In the genomic region with DNA sequence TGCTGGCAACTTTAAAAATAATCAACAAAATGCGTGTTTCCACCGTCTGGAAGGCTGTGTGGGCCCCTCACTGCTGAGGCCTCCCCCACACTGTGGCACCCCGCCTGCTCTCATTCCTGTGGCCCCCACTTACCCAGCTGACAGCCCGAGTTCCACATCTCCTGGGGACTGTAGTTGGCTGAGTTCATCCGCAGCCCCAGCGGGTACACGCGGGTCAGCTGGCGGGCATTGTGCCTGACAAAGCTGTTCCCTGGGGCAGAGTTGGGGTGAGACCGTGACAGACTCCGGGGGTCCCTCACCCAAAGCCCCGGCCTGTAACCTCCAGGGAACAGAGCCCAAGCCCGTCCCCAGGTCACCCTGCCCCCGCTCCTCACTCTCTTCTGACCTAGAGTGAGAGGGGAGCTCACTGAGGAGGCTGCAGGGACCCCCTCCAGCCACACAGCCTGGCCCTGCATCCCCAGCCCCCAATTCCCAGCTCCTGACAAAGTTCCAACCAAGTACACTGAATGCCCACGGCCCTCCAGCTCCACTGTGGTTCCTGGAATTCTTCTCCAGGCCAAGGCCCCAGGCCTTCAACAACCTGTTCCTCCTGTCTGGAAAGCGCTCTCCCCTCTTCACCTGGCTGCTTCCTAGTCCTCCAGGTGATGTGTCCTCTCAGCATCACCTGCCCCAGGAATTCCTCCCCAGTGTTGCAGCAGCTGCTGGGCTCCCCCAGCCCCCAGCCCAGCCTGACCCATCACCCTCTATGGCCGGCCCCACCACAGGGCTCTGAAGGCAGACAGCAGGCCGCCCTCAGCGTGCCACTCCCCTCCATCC, we compare ENCODE assay signal across 18 cellular contexts. TPM values are rescaled to one million over a fixed set of nuclear protein-coding genes. Genes with fewer than 3 reads are reported as not detected.
A peak's percentile ranks its signal among the peaks of the same experiment; 100 is the strongest.
DNase-seq lines count a peak whose midpoint lies in the region; ATAC-seq and TF ChIP-seq lines count a peak whose summit lies in the region.
"Had no signal": no experiment of that assay in that cellular context is flagged by ENCODE, and none has a peak within 500 bp of the region (broad histone marks: within the 10 kb centered on the region; RNA-seq: fewer than 3 reads in every experiment).

No MANE protein-coding gene starts in this region.

- DNase-seq in SK-N-SH (peak; percentile 43), T-helper 17 cell (no peak), gastrocnemius medialis (no peak), esophagus muscularis mucosa (ENCODE audit: extremely low spot score) (no peak)
- DNase-seq in effector memory CD8-positive, alpha-beta T cell: no peak
- DNase-seq: 8988T, DMS79, IMR-90, NCI-H1417, NCI-H2029, NCI-H2171 treated with DMSO at 0.1 percent for 48 hours, NCI-H510A, NCI-H82, SIG-M5 had no signal

- POLR2A ChIA-PET in SK-N-SH (lab: Yijun Ruan, JAX): no interaction called here

- peaks cover 7% of the 10 kb centered on the region for H3K27me3 Mint-ChIP-seq in T-helper 17 cell
- peaks cover 0 to 9% of the 10 kb centered on the region in 2 donors for H3K27me3 Mint-ChIP-seq in effector memory CD8-positive, alpha-beta T cell

- H3K27ac Mint-ChIP-seq in T-helper 17 cell: peak overlapping the region; percentile 8
- H3K27ac Mint-ChIP-seq in effector memory CD8-positive, alpha-beta T cell: no peak overlapping the region

- no peak for TF ChIP-seq CTCF in SK-N-SH (IDR thresholded peaks at IDR 0.05)
- no peak for TF ChIP-seq CTCF in gastrocnemius medialis (IDR thresholded peaks at IDR 0.05 in 4 of 5, conservative IDR thresholded peaks at IDR 0.05 in 1 of 5)
- TF ChIP-seq CTCF in esophagus muscularis mucosa (IDR thresholded peaks at IDR 0.05): no peak

- H3K9me2 ChIP-seq in SK-N-SH: no peaks in the 10 kb centered on the region

- H3K9ac ChIP-seq in SK-N-SH: no peak overlapping the region

- intact Hi-C loops in gastrocnemius medialis (cut with DNase I; ENCODE audit: low total_unique reads) (no loop called here), esophagus muscularis mucosa (cut with DNase I) (no loop called here)

- TF ChIP-seq POLR2A in gastrocnemius medialis (IDR thresholded peaks at IDR 0.05) (no peak), esophagus muscularis mucosa (IDR thresholded peaks at IDR 0.05; ENCODE audit: low read depth) (no peak)

- H3K36me3 ChIP-seq in SK-N-SH (replicated peaks in 1 of 2; ENCODE audit: control insufficient read depth in 1 of 2, insufficient read depth in 2 of 2, low read length in 1 of 2): peaks cover 5 to 23% of the 10 kb centered on the region in 2 experiments
- H3K36me3 ChIP-seq in gastrocnemius medialis: peaks cover 0 to 15% of the 10 kb centered on the region in 2 donors
- peaks cover 0 to 75% (median 69%) of the 10 kb centered on the region in 4 donors for H3K36me3 ChIP-seq in esophagus muscularis mucosa

- 94% methylated on average over 16 of the region's 19 CpGs for WGBS in SK-N-SH (ENCODE audit: low lambda C conversion rate)
- 92% methylated on average over 13 of the region's 19 CpGs for WGBS in esophagus muscularis mucosa

- H3K27me3 ChIP-seq in SK-N-SH (ENCODE audit: insufficient read depth): no peaks in the 10 kb centered on the region
- no peaks in the 10 kb centered on the region for H3K27me3 ChIP-seq in layer of hippocampus (ENCODE audit: control insufficient read depth, insufficient read depth, low read length)
- H3K27me3 ChIP-seq in gastrocnemius medialis: no peaks in the 10 kb centered on the region
- H3K27me3 ChIP-seq in esophagus muscularis mucosa: no peaks in the 10 kb centered on the region

- H3K4me2 ChIP-seq in SK-N-SH: no peak overlapping the region

- H4K20me1 ChIP-seq in SK-N-SH (ENCODE audit: insufficient read depth): no peaks in the 10 kb centered on the region

- H3F3A ChIP-seq in SK-N-SH (replicated peaks; ENCODE audit: insufficient read depth): peaks cover 5% of the 10 kb centered on the region

- in situ Hi-C loops in gastrocnemius medialis (cut with MboI; ENCODE audit: low sequenced_read_pairs in 4 of 4): loop anchor here in 1 of 4 donors (25.0 kb wide), 1 partner anchor 202 kb away; a partner anchor contains a TSS

- no peak for TF ChIP-seq RAD21 in SK-N-SH (IDR thresholded peaks at IDR 0.05; ENCODE audit: low read length)

- H3K4me1 ChIP-seq in SK-N-SH (ENCODE audit: control insufficient read depth in 1 of 2, insufficient read depth in 2 of 2, low read depth in 1 of 2, low read length in 1 of 2) (peaks cover 0 to 21% of the 10 kb centered on the region in 2 experiments; a peak in 1 of 4 replicates), gastrocnemius medialis (peaks cover 35 to 38% of the 10 kb centered on the region in 2 donors), esophagus muscularis mucosa (peaks cover 29 to 34% (median 32%) of the 10 kb centered on the region in 4 donors)

- no peak for ATAC-seq in SK-N-SH treated with all-trans-retinoic acid at 6 μM for 48 hours
- ATAC-seq in T-helper 17 cell: no peak
- no peak for ATAC-seq in gastrocnemius medialis
- no peak for ATAC-seq in effector memory CD8-positive, alpha-beta T cell (replicated peaks)
- no peak for ATAC-seq in HG03025 (IDR thresholded peaks at IDR 0.05; ENCODE audit: low FRiP score, unreplicated experiment)

- H3K4me1 Mint-ChIP-seq in T-helper 17 cell: peaks cover 3% of the 10 kb centered on the region
- no peaks in the 10 kb centered on the region for H3K4me1 Mint-ChIP-seq in effector memory CD8-positive, alpha-beta T cell (ENCODE audit: low read depth in 2 of 2)

- H3K4me3 Mint-ChIP-seq in T-helper 17 cell: no peak overlapping the region
- H3K4me3 Mint-ChIP-seq in effector memory CD8-positive, alpha-beta T cell: no peak overlapping the region

- no peak overlapping the region for H2AFZ ChIP-seq in SK-N-SH (ENCODE audit: low read depth)

- no peaks in the 10 kb centered on the region for H3K9me3 Mint-ChIP-seq in effector memory CD8-positive, alpha-beta T cell

- H3K9me3 ChIP-seq in SK-N-SH (no peaks in the 10 kb centered on the region), T-helper 17 cell (ENCODE audit: control insufficient read depth, low read length, poor library complexity, severe bottlenecking) (no peaks in the 10 kb centered on the region), gastrocnemius medialis (no peaks in the 10 kb centered on the region), esophagus muscularis mucosa (no peaks in the 10 kb centered on the region)

- H3K79me2 ChIP-seq in SK-N-SH (ENCODE audit: insufficient read depth): no peaks in the 10 kb centered on the region

- CTCF ChIA-PET in SK-N-SH (lab: Yijun Ruan, JAX): interaction anchor here (0.8 to 9.1 kb wide), 3 partner anchors 15 to 194 kb away, joined by 3 to 169 read pairs (median 34); a partner anchor contains a TSS

- H3K27ac ChIP-seq in SK-N-SH (ENCODE audit: low read depth in 2 of 2, low read length in 1 of 2) (no peak overlapping the region), layer of hippocampus (ENCODE audit: low read depth, low read length) (peak overlapping the region; percentile 10), gastrocnemius medialis (peak overlapping the region in 3 of 4 donors; percentile 27 to 96 (median 93)), esophagus muscularis mucosa (replicated peaks in 1 of 4) (peak overlapping the region in 2 of 4 donors; percentile 9 to 39)
- H3K27ac ChIP-seq: C4-2B had no signal

- H3K4me3 ChIP-seq in SK-N-SH (ENCODE audit: low read depth in 2 of 2, low read length in 1 of 2) (no peak overlapping the region), gastrocnemius medialis (no peak overlapping the region), esophagus muscularis mucosa (no peak overlapping the region)

- TF ChIP-seq EP300 in SK-N-SH (IDR thresholded peaks at IDR 0.05; ENCODE audit: borderline replicate concordance in 1 of 2, low read depth in 1 of 2, low read length in 1 of 2): no peak
- no peak for TF ChIP-seq EP300 in esophagus muscularis mucosa (IDR thresholded peaks at IDR 0.05)

- no peaks in the 10 kb centered on the region for H3K36me3 Mint-ChIP-seq in T-helper 17 cell (ENCODE audit: low read depth)
- H3K36me3 Mint-ChIP-seq in effector memory CD8-positive, alpha-beta T cell (ENCODE audit: insufficient read depth): peaks cover 3% of the 10 kb centered on the region

TF ChIP-seq in SK-N-SH, 30 proteins besides CTCF, POLR2A, EP300 and RAD21 (continues in another document):
- no peak for TF ChIP-seq JUND (IDR thresholded peaks at IDR 0.05)
- TF ChIP-seq NFIC (IDR thresholded peaks at IDR 0.05; ENCODE audit: borderline replicate concordance): no peak
- no peak for TF ChIP-seq RXRA (IDR thresholded peaks at IDR 0.05; ENCODE audit: borderline replicate concordance, low read depth)

TF ChIP-seq in SK-N-SH treated with all-trans-retinoic acid at 6 μM for 48 hours, 23 proteins besides CTCF, POLR2A, EP300 and RAD21 (continues in another document):
- no peak for TF ChIP-seq CSDC2 (CRISPR knock-in tag; IDR thresholded peaks at IDR 0.05)

RNA-seq across cellular contexts. Expression of a gene that starts 18.0 kb away (rescaled TPM):
- 51.7 and 59.7 TPM in 2 replicates for polyA plus RNA-seq in SK-N-SH (2012; rRNA removed)
- 29.6 and 51.7 TPM in 2 replicates for polyA plus RNA-seq in SK-N-SH (2012; cell fraction: cytosol; rRNA removed)
- polyA plus RNA-seq in SK-N-SH (2012; cell fraction: nucleus; rRNA removed): 71.1 and 76.2 TPM in 2 replicates
- total RNA-seq in T-helper 17 cell (1 to 10 TPM; 3.7 to 5.0 TPM), gastrocnemius medialis (100 to 1,000 TPM in 1 of 4 donors, 10 to 100 TPM in 3; 38.6 to 186 (median 75.1) TPM), esophagus muscularis mucosa (100 to 1,000 TPM in 2 of 4 donors, 10 to 100 TPM in 2; 49.4 to 154 (median 106) TPM)

RNA-seq across cellular contexts. Expression of a gene that starts 21.2 kb away (rescaled TPM):
- polyA plus RNA-seq in SK-N-SH (2012; rRNA removed): 15.8 and 18.1 TPM in 2 replicates
- polyA plus RNA-seq in SK-N-SH (2012; cell fraction: cytosol; rRNA removed): 4.4 and 7.8 TPM in 2 replicates
- polyA plus RNA-seq in SK-N-SH (2012; cell fraction: nucleus; rRNA removed): 101 and 115 TPM in 2 replicates
- total RNA-seq in T-helper 17 cell: 10 to 100 TPM; 13.6 to 18.9 TPM
- total RNA-seq in gastrocnemius medialis: 1 to 10 TPM; 2.2 to 3.2 (median 2.5) TPM
- 10 to 100 TPM; 20.9 to 34.8 (median 23.5) TPM for total RNA-seq in esophagus muscularis mucosa

RNA-seq across cellular contexts. Expression of a gene that starts 34.0 kb away (rescaled TPM):
- polyA plus RNA-seq in SK-N-SH (2012; rRNA removed): 16.1 and 20.7 TPM in 2 replicates
- 17.7 and 18.6 TPM in 2 replicates for polyA plus RNA-seq in SK-N-SH (2012; cell fraction: cytosol; rRNA removed)
- polyA plus RNA-seq in SK-N-SH (2012; cell fraction: nucleus; rRNA removed): 9.6 and 10.6 TPM in 2 replicates
- total RNA-seq in T-helper 17 cell: 10 to 100 TPM; 52.4 to 71.8 TPM
- total RNA-seq in gastrocnemius medialis: 10 to 100 TPM; 26.3 to 79.6 (median 36.9) TPM
- 10 to 100 TPM; 32.1 to 58.2 (median 45.3) TPM for total RNA-seq in esophagus muscularis mucosa

RNA-seq across cellular contexts. Expression of a gene that starts 47.4 kb away (rescaled TPM):
- 8.4 and 9.3 TPM in 2 replicates for polyA plus RNA-seq in SK-N-SH (2012; rRNA removed)
- 5.1 and 6.6 TPM in 2 replicates for polyA plus RNA-seq in SK-N-SH (2012; cell fraction: cytosol; rRNA removed)
- polyA plus RNA-seq in SK-N-SH (2012; cell fraction: nucleus; rRNA removed): 8.7 and 14.7 TPM in 2 replicates
- total RNA-seq in T-helper 17 cell: 10 to 100 TPM in 1 of 2 donors, 1 to 10 TPM in 1; 1.5 to 12.3 TPM
- 10 to 100 TPM; 31.4 to 70.8 (median 64.9) TPM for total RNA-seq in gastrocnemius medialis
- 1 to 10 TPM; 4.0 to 8.4 (median 7.0) TPM for total RNA-seq in esophagus muscularis mucosa

RNA-seq across cellular contexts. Expression of a gene that starts 53.2 kb away (rescaled TPM):
- polyA plus RNA-seq in SK-N-SH (2012; rRNA removed): 30.1 and 31.6 TPM in 2 replicates
- polyA plus RNA-seq in SK-N-SH (2012; cell fraction: cytosol; rRNA removed): 28.0 and 32.9 TPM in 2 replicates
- 43.2 and 49.8 TPM in 2 replicates for polyA plus RNA-seq in SK-N-SH (2012; cell fraction: nucleus; rRNA removed)
- 10 to 100 TPM; 78.2 to 85.9 TPM for total RNA-seq in T-helper 17 cell
- 100 to 1,000 TPM in 1 of 4 donors, 10 to 100 TPM in 3; 60.7 to 127 (median 71.5) TPM for total RNA-seq in gastrocnemius medialis
- total RNA-seq in esophagus muscularis mucosa: 10 to 100 TPM; 58.5 to 79.3 (median 65.1) TPM

Comparison
In these comparisons a context has a peak if more than half of its experiments do, and no peak if none do; other contexts are left out.
1. H3K27ac ChIP-seq: peak in layer of hippocampus (single experiment) and gastrocnemius medialis (3 of 4); none in SK-N-SH (0 of 2).
2. RNA of a gene that starts 18.0 kb away (total RNA-seq): 49.4 to 154 TPM in esophagus muscularis mucosa and 38.6 to 186 TPM in gastrocnemius medialis; 3.7 to 5.0 TPM in T-helper 17 cell; every median in the first group is over 4 times any median in the second.